In the genomic region with DNA sequence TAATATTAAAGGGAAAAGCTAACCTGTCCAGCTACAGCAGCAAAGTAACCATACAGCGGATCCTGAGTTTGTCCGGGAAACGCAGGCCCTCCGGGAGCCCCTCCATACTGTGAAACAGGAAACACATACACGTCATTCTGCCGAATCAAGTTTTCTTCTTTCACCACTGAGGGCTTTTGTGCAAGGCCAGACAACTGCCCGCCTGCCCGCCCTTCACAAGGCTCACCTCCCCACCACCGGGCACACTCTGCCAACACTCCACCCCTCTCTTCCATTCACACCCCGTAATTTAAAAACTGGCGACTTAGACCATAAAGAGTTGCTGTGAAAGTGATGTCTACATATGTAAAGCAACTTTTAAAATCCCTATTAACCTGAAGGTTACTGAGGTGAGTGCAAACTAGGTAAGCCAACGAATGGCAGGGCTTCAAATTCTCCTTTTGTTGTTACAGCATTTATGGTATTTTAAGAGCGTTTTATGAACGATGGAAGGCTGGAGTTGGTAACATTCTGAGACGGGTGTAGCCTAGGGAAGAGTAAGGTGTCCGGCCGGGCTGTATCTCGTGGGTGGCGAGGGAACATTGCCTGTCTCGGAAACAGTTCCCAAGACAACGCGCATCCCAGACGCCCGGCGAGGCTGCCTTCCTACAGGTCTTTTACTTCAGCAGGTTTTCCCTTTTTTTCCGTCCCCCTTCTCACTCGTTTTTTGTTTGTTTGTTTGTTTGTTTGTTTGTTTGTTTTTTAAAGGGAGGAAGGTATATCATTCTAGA, we compare ENCODE assay signal across 1 cellular context.
TF ChIP-seq lines count a peak whose summit lies in the region.

No MANE protein-coding gene starts in this region.

TF ChIP-seq in SK-N-SH, 30 proteins besides CTCF, POLR2A, EP300 and RAD21 (continued from another document):
- TF ChIP-seq, protein P1, sequence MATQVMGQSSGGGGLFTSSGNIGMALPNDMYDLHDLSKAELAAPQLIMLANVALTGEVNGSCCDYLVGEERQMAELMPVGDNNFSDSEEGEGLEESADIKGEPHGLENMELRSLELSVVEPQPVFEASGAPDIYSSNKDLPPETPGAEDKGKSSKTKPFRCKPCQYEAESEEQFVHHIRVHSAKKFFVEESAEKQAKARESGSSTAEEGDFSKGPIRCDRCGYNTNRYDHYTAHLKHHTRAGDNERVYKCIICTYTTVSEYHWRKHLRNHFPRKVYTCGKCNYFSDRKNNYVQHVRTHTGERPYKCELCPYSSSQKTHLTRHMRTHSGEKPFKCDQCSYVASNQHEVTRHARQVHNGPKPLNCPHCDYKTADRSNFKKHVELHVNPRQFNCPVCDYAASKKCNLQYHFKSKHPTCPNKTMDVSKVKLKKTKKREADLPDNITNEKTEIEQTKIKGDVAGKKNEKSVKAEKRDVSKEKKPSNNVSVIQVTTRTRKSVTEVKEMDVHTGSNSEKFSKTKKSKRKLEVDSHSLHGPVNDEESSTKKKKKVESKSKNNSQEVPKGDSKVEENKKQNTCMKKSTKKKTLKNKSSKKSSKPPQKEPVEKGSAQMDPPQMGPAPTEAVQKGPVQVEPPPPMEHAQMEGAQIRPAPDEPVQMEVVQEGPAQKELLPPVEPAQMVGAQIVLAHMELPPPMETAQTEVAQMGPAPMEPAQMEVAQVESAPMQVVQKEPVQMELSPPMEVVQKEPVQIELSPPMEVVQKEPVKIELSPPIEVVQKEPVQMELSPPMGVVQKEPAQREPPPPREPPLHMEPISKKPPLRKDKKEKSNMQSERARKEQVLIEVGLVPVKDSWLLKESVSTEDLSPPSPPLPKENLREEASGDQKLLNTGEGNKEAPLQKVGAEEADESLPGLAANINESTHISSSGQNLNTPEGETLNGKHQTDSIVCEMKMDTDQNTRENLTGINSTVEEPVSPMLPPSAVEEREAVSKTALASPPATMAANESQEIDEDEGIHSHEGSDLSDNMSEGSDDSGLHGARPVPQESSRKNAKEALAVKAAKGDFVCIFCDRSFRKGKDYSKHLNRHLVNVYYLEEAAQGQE (IDR thresholded peaks at IDR 0.05; ENCODE audit: low read depth, low read length) = no peak
- TF ChIP-seq, protein P2, sequence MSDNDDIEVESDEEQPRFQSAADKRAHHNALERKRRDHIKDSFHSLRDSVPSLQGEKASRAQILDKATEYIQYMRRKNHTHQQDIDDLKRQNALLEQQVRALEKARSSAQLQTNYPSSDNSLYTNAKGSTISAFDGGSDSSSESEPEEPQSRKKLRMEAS (IDR thresholded peaks at IDR 0.05; ENCODE audit: low read depth) = 0 out of 2 replicates have a peak, but pooled peaks have one; percentile 14
- TF ChIP-seq RXRA (IDR thresholded peaks at IDR 0.05; ENCODE audit: borderline replicate concordance, low read depth) (no peak), GABPA (IDR thresholded peaks at IDR 0.05; ENCODE audit: low read depth) (peak; percentile 36; the same call in 1 of the 2 replicates), GATA2 (CRISPR knock-in tag; IDR thresholded peaks at IDR 0.05) (no peak), ELF1 (IDR thresholded peaks at IDR 0.05) (no peak), RFX5 (IDR thresholded peaks at IDR 0.05; ENCODE audit: low read length) (no peak)
